In the genomic region with DNA sequence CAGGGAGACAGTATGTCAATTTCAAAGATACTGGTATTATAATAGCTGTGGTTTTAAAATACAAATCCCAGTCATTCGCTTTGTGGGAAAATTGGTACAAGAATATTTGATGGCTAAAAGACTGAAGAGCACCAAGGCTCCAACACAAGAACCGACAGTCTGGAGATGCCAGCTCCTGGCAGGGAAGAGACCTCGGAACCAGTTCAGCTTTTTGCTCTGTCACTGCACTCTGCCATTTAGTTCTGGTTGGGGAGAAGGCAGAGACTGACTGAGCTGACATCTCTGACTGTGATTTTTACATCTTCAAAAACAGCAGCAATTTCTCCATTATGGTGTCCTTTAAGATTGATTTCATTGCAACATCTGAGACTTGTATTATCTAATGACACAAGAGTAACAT, we compare ENCODE assay signal across 18 cellular contexts.
DNase-seq lines count a peak whose midpoint lies in the region; ATAC-seq and TF ChIP-seq lines count a peak whose summit lies in the region.
"Had no signal": no experiment of that assay in that cellular context is flagged by ENCODE, and none has a peak within 500 bp of the region (broad histone marks: within the 10 kb centered on the region; RNA-seq: fewer than 3 reads in every experiment).

No MANE protein-coding gene starts in this region.

- H3K4me3 ChIP-seq in heart right ventricle (no peak overlapping the region), neural progenitor cell (no peak overlapping the region), upper lobe of right lung (no peak overlapping the region)
- H3K4me3 ChIP-seq: BLaER1, PC-9 had no signal

- H3K36me3 ChIP-seq in heart right ventricle (no peaks in the 10 kb centered on the region), neural progenitor cell (no peaks in the 10 kb centered on the region), upper lobe of right lung (no peaks in the 10 kb centered on the region)
- H3K36me3 ChIP-seq: BLaER1 had no signal

- no peak overlapping the region for H3K4me3 Mint-ChIP-seq in neural progenitor cell
- H3K4me3 Mint-ChIP-seq: CD8-positive, alpha-beta T cell had no signal

- ATAC-seq in heart right ventricle (no peak), left cardiac atrium (no peak), upper lobe of right lung (no peak), GM18519 (IDR thresholded peaks at IDR 0.05; ENCODE audit: low FRiP score, unreplicated experiment) (no peak), GM19467 (IDR thresholded peaks at IDR 0.05; ENCODE audit: unreplicated experiment) (no peak)
- ATAC-seq: CD8-positive, alpha-beta T cell had no signal

- no peaks in the 10 kb centered on the region for H3K9me3 Mint-ChIP-seq in neural progenitor cell
- H3K9me3 Mint-ChIP-seq: CD8-positive, alpha-beta T cell had no signal

- peaks cover 4% of the 10 kb centered on the region for H3K36me3 Mint-ChIP-seq in neural progenitor cell
- H3K36me3 Mint-ChIP-seq: CD8-positive, alpha-beta T cell had no signal

- no peaks in the 10 kb centered on the region for H3K4me1 Mint-ChIP-seq in neural progenitor cell

- no peak for DNase-seq in heart right ventricle
- no peak for DNase-seq in left cardiac atrium
- peak; percentile 52 for DNase-seq in cerebellar cortex (ENCODE audit: low spot score)
- DNase-seq in neural progenitor cell (ENCODE audit: low spot score), result no peak
- no peak for DNase-seq in upper lobe of right lung
- DNase-seq in activated naive CD4-positive, alpha-beta T cell treated with Interleukin-2 at 50 U/mL for 16 hours, result no peak
- DNase-seq: CD8-positive, alpha-beta T cell; DMS79; GOT3; KBM-7; NCI-H1048; NCI-H1436 treated with DMSO at 0.1 percent for 48 hours; NCI-H2081; NCI-H524; PC-9 had no signal

- H3K27ac ChIP-seq in heart right ventricle, result peak overlapping the region in 6 of 10 donors; percentile 19 to 54 (median 30)
- H3K27ac ChIP-seq in neural progenitor cell, result no peak overlapping the region
- peak overlapping the region; percentile 6 for H3K27ac ChIP-seq in upper lobe of right lung
- H3K27ac ChIP-seq: BLaER1, PC-9 had no signal

- no peak overlapping the region for H3K27ac Mint-ChIP-seq in neural progenitor cell
- H3K27ac Mint-ChIP-seq: CD8-positive, alpha-beta T cell had no signal

- H3K4me1 ChIP-seq in heart right ventricle (peaks cover 0 to 25% (median 4%) of the 10 kb centered on the region in 9 donors), neural progenitor cell (no peaks in the 10 kb centered on the region), upper lobe of right lung (no peaks in the 10 kb centered on the region)

- TF ChIP-seq CTCF in heart right ventricle (IDR thresholded peaks at IDR 0.05), result no peak
- no peak for TF ChIP-seq CTCF in neural progenitor cell (IDR thresholded peaks at IDR 0.05)
- no peak for TF ChIP-seq CTCF in upper lobe of right lung (IDR thresholded peaks at IDR 0.05)

- H3F3A ChIP-seq in neural progenitor cell (ENCODE audit: low read depth), result no peaks in the 10 kb centered on the region

- no peaks in the 10 kb centered on the region for H3K79me2 ChIP-seq in neural progenitor cell (ENCODE audit: low read depth)

- H2AFZ ChIP-seq in neural progenitor cell (replicated peaks), result peak overlapping the region; percentile 35
- H2AFZ ChIP-seq: PC-9 had no signal

- no peak overlapping the region for H3K4me2 ChIP-seq in neural progenitor cell
- H3K4me2 ChIP-seq: BLaER1, PC-9 had no signal

- intact Hi-C loops in heart right ventricle (cut with DNase I), result no loop called here
- intact Hi-C loops in left cardiac atrium (cut with DNase I), result no loop called here
- intact Hi-C loops in upper lobe of right lung (cut with DNase I), result no loop called here

- no peak overlapping the region for H3K9ac ChIP-seq in neural progenitor cell
- H3K9ac ChIP-seq: BLaER1 had no signal

- WGBS in heart right ventricle, 2 donors, result 71 to 80% methylated on average over 3 of the region's 3 CpGs

- H3K27me3 Mint-ChIP-seq in neural progenitor cell (ENCODE audit: insufficient read depth, low read depth), result peaks cover 3% of the 10 kb centered on the region

- H3K9me3 ChIP-seq in heart right ventricle (no peaks in the 10 kb centered on the region), neural progenitor cell (ENCODE audit: low read depth) (no peaks in the 10 kb centered on the region), upper lobe of right lung (no peaks in the 10 kb centered on the region)
- H3K9me3 ChIP-seq: BLaER1 had no signal

- no peaks in the 10 kb centered on the region for H4K20me1 ChIP-seq in neural progenitor cell (ENCODE audit: low read depth)
- H4K20me1 ChIP-seq: BLaER1 had no signal

- H3K27me3 ChIP-seq in heart right ventricle (no peaks in the 10 kb centered on the region), neural progenitor cell (no peaks in the 10 kb centered on the region), upper lobe of right lung (no peaks in the 10 kb centered on the region)
- H3K27me3 ChIP-seq: BLaER1 had no signal
